Comparison of ENCODE assay signal across 1 cellular context in the genomic region with DNA sequence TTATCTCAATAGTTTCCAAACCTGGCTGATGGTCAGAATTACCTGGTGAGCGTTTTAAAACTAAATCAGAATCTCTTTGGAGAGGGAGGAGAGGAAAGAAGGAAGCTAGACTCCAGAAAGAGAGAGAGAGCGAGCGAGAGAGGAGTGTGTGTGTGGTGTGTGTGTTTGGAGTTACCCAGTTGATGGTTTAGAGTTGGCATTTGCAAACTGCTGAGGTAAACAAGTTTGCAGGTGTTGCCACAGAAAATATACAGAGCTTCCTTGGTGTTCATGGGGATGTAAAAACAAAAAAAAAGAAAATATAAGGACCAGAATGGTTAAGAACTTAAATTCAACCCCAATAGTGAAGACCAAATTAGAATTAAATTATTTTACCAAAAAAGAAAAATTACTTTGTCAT.
TF ChIP-seq lines count a peak whose summit lies in the region.

No MANE protein-coding gene starts in this region.

TF ChIP-seq in H1, 55 proteins besides CTCF, POLR2A, EP300 and RAD21:
- TF ChIP-seq SUZ12 (IDR thresholded peaks at IDR 0.05; ENCODE audit: low read length) = no peak
- TF ChIP-seq RFX5 (IDR thresholded peaks at IDR 0.05; ENCODE audit: borderline replicate concordance, low read depth, low read length) = no peak
- no peak for TF ChIP-seq HDAC6 (IDR thresholded peaks at IDR 0.05; ENCODE audit: low read depth, low read length)
- TF ChIP-seq KDM1A (IDR thresholded peaks at IDR 0.05; ENCODE audit: borderline replicate concordance, low read length) = no peak
- TF ChIP-seq SP1 (IDR thresholded peaks at IDR 0.05; ENCODE audit: low read depth, low read length) = no peak
- TF ChIP-seq, protein P1, sequence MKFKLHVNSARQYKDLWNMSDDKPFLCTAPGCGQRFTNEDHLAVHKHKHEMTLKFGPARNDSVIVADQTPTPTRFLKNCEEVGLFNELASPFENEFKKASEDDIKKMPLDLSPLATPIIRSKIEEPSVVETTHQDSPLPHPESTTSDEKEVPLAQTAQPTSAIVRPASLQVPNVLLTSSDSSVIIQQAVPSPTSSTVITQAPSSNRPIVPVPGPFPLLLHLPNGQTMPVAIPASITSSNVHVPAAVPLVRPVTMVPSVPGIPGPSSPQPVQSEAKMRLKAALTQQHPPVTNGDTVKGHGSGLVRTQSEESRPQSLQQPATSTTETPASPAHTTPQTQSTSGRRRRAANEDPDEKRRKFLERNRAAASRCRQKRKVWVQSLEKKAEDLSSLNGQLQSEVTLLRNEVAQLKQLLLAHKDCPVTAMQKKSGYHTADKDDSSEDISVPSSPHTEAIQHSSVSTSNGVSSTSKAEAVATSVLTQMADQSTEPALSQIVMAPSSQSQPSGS (IDR thresholded peaks at IDR 0.05; ENCODE audit: low read length) = no peak
- no peak for TF ChIP-seq TBP (IDR thresholded peaks at IDR 0.05; ENCODE audit: low read depth, low read length)
- no peak for TF ChIP-seq BCL11A (IDR thresholded peaks at IDR 0.05; ENCODE audit: low read depth in 2 of 2, low read length in 2 of 2)
- TF ChIP-seq JUND (IDR thresholded peaks at IDR 0.05; ENCODE audit: low read length) = no peak
- TF ChIP-seq GTF2F1 (IDR thresholded peaks at IDR 0.05; ENCODE audit: borderline replicate concordance, low read depth, low read length) = no peak
- no peak for TF ChIP-seq RBBP5 (IDR thresholded peaks at IDR 0.05; ENCODE audit: borderline replicate concordance, low read depth, low read length)
- no peak for TF ChIP-seq RNF2 (IDR thresholded peaks at IDR 0.05; ENCODE audit: borderline replicate concordance, low read depth, low read length, missing control alignments, poor library complexity, severe bottlenecking)
- no peak for TF ChIP-seq SRF (IDR thresholded peaks at IDR 0.05; ENCODE audit: low read depth, low read length)
